Comparison of ENCODE assay signal across 9 cellular contexts in the genomic region with DNA sequence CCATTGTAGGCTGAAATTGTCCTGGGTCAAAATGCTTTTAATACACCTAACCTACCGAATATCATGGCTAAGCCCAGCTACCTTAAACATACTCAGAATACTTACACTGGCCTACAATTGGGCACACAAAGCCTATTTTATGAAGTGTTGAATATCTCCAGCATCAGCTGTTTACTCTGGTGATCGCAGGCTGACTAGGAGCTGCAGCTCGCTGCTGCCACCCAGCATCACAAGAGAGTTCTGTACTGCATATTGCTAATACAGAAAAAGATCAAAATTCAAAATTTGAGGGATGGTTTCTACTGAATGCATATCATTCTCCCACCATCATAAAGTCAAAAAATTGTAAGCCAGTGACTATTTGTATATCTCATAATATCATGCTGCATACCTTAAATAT. TPM values are rescaled to one million over a fixed set of nuclear protein-coding genes. Genes with fewer than 3 reads are reported as not detected.
DNase-seq lines count a peak whose midpoint lies in the region; FAIRE-seq and TF ChIP-seq lines count a peak whose summit lies in the region.
"Had no signal": no experiment of that assay in that cellular context is flagged by ENCODE, and none has a peak within 500 bp of the region (broad histone marks: within the 10 kb centered on the region; RNA-seq: fewer than 3 reads in every experiment).

No MANE protein-coding gene starts in this region.

- H3K4me3 ChIP-seq in AG10803 (ENCODE audit: low read length) = no peak overlapping the region

- TF ChIP-seq CTCF in AG10803 (conservative IDR thresholded peaks at IDR 0.05; ENCODE audit: low read length) = peak; percentile 23

- FAIRE-seq in GM12891 (lab: Jason Lieb, UNC) = peak; percentile 54

- in situ Hi-C loops in SK-MEL-5 (cut with HindIII; ENCODE audit: low pct_unique_long_range_greater_than_20kb, low sequenced_read_pairs) = no loop called here

- no peak for DNase-seq in AG10803 (ENCODE audit: low read depth)
- no peak for DNase-seq in GM12891 (ENCODE audit: insufficient read length, low spot score)
- DNase-seq in SK-MEL-5 (ENCODE audit: low read depth, low spot score) = peak; percentile 55
- peak; percentile 15 for DNase-seq in foreskin melanocyte
- no peak for DNase-seq in NCI-H1092 treated with DMSO at 0.1 percent for 48 hours (lab: John Stamatoyannopoulos, UW)
- DNase-seq in NK-92 treated with Interleukin-12 subunit alpha and Interleukin-12 subunit beta, amount 100 ng/mL, for 24 hours (lab: John Stamatoyannopoulos, UW) = no peak
- no peak for DNase-seq in NCI-H2029 (lab: John Stamatoyannopoulos, UW)
- DNase-seq in stimulated activated CD4-positive, alpha-beta T cell treated with anti-CD3 and anti-CD28 coated beads, Interleukin-1b, Interleukin-23, amount 100 ng/mL, for 48 hours = no peak
- DNase-seq: activated CD8-positive, alpha-beta memory T cell treated with anti-CD3 and anti-CD28 coated beads, Interleukin-2, amount 50 U/mL, for 48 hours had no signal

- TF ChIP-seq POLR2A in GM12891 (IDR thresholded peaks at IDR 0.05; ENCODE audit: low read depth, low read length) = no peak

TF ChIP-seq in GM12891, 5 proteins besides CTCF, POLR2A, EP300 and RAD21:
- TF ChIP-seq PAX5 (IDR thresholded peaks at IDR 0.05; ENCODE audit: insufficient read depth, low read length, severe bottlenecking) = no peak
- no peak for TF ChIP-seq TAF1 (IDR thresholded peaks at IDR 0.05; ENCODE audit: low read depth, low read length)
- no peak for TF ChIP-seq SPI1 (IDR thresholded peaks at IDR 0.05; ENCODE audit: low read depth, low read length)
- TF ChIP-seq POLR2AphosphoS5 (IDR thresholded peaks at IDR 0.05; ENCODE audit: low read depth, low read length) = no peak
- TF ChIP-seq POU2F2 (IDR thresholded peaks at IDR 0.05; ENCODE audit: low read depth, low read length) = no peak

RNA-seq across cellular contexts. Expression of gene ULK2, which starts 55.3 kb away (rescaled TPM):
- polyA plus RNA-seq in GM12891 (2012; ENCODE audit: low read depth, missing spikeins) = 3.9 TPM
- 6.5 and 7.6 TPM in 2 replicates for total RNA-seq in SK-MEL-5 (2014; rRNA removed; shearing (Covaris generic))
- 3.7 and 6.5 TPM in 2 replicates for polyA plus RNA-seq in SK-MEL-5 (2015; cell fraction: cytosol; rRNA removed)
- polyA plus RNA-seq in SK-MEL-5 (2015; cell fraction: nucleus; rRNA removed) = 11.0 and 14.0 TPM in 2 replicates

Comparison
In these comparisons a context has a peak if more than half of its experiments do, and no peak if none do; other contexts are left out.
1. DNase-seq: peak in SK-MEL-5 (single experiment) and foreskin melanocyte (single experiment); none in AG10803 (single experiment), GM12891 (single experiment), NCI-H1092 treated with DMSO at 0.1 percent for 48 hours (single experiment), NK-92 treated with Interleukin-12 subunit alpha and Interleukin-12 subunit beta, amount 100 ng/mL, for 24 hours (single experiment), NCI-H2029 (single experiment) and stimulated activated CD4-positive, alpha-beta T cell treated with anti-CD3 and anti-CD28 coated beads, Interleukin-1b, Interleukin-23, amount 100 ng/mL, for 48 hours (single experiment).